Comparison of ENCODE assay signal across 18 cellular contexts in the genomic region with DNA sequence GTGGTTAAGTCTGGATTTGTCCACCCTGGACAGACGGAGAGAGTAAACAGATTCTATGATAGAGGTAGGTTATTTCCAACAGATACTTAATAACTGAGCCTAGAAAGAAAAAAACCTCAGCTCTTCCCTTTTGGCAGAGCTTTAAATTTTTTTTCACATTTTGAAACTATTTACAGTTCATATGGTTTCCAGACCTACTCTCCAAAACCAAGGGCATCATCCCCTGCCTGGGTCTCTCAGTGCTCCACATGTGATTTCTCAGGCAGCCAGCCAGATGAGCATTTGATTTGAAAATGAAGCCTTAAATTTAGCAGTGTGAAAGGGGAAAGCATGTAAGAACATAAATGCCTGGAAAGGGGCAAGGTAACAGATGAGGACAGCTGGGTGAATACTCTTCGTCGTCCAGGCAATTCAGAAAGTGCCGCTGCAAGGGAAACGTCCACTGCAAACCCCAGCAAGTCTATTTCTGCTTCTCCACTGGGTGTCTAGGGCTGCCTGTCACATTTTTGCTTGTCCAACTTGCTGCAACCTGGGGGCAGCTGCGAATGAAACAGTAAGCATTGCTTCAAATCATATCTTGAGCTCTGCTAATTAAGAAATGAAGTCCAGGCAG.
A peak's percentile ranks its signal among the peaks of the same experiment; 100 is the strongest.
DNase-seq lines count a peak whose midpoint lies in the region; ATAC-seq and TF ChIP-seq lines count a peak whose summit lies in the region.
"Had no signal": no experiment of that assay in that cellular context is flagged by ENCODE, and none has a peak within 500 bp of the region (broad histone marks: within the 10 kb centered on the region; RNA-seq: fewer than 3 reads in every experiment).

No MANE protein-coding gene starts in this region.

- H3K14ac ChIP-seq in mesenchymal stem cell (ENCODE audit: low read length in 2 of 2): no peak overlapping the region

- H3K4me1 ChIP-seq in endocrine pancreas (ENCODE audit: control insufficient read depth, insufficient read depth, low read length): no peaks in the 10 kb centered on the region
- no peaks in the 10 kb centered on the region for H3K4me1 ChIP-seq in mesenchymal stem cell (ENCODE audit: control insufficient read depth, insufficient read depth, low read depth, low read length)
- no peaks in the 10 kb centered on the region for H3K4me1 ChIP-seq in testis
- H3K4me1 ChIP-seq: BLaER1 treated with 17β-estradiol and CSF1 and Interleukin-3, amounts not matched to agents 10 nM and 100 nM had no signal

- H3K79me1 ChIP-seq in mesenchymal stem cell (replicated peaks; ENCODE audit: low read length, poor library complexity, severe bottlenecking): no peaks in the 10 kb centered on the region

- no peak overlapping the region for H2BK15ac ChIP-seq in mesenchymal stem cell (ENCODE audit: low read depth, poor library complexity, severe bottlenecking)

- no peak overlapping the region for H2BK120ac ChIP-seq in mesenchymal stem cell (ENCODE audit: low read depth, low read length)

- H3K4me3 ChIP-seq in endocrine pancreas (ENCODE audit: control insufficient read depth, insufficient read depth, low read length): peak overlapping the region; percentile 7
- H3K4me3 ChIP-seq in mesenchymal stem cell (ENCODE audit: insufficient read depth in 1 of 2, low read depth in 1 of 2, low read length in 2 of 2): no peak overlapping the region
- no peak overlapping the region for H3K4me3 ChIP-seq in testis
- H3K4me3 ChIP-seq: BLaER1 treated with 17β-estradiol and CSF1 and Interleukin-3, amounts not matched to agents 10 nM and 100 nM; tibial nerve had no signal

- TF ChIP-seq CTCF in testis (IDR thresholded peaks at IDR 0.05): no peak

- no peak overlapping the region for H2AFZ ChIP-seq in mesenchymal stem cell (ENCODE audit: low read depth, low read length)

- no peak for TF ChIP-seq POLR2A in testis (IDR thresholded peaks at IDR 0.05)

- no peak overlapping the region for H3K9ac ChIP-seq in endocrine pancreas (ENCODE audit: control insufficient read depth, insufficient read depth, low read length)
- peak overlapping the region; percentile 66 for H3K9ac ChIP-seq in mesenchymal stem cell (ENCODE audit: low read length)
- H3K9ac ChIP-seq: BLaER1 treated with 17β-estradiol and CSF1 and Interleukin-3, amounts not matched to agents 10 nM and 100 nM had no signal

- intact Hi-C loops in Right ventricle myocardium inferior (cut with DNase I): no loop called here
- intact Hi-C loops in left ventricle myocardium superior (cut with micrococcal nuclease): no loop called here
- intact Hi-C loops in testis (cut with DNase I; ENCODE audit: low total_unique reads): no loop called here

- no peak overlapping the region for H3K23ac ChIP-seq in mesenchymal stem cell (ENCODE audit: low read length in 2 of 2)

- no peak overlapping the region for H3K27ac ChIP-seq in mesenchymal stem cell (ENCODE audit: low read length, poor library complexity, severe bottlenecking)
- H3K27ac ChIP-seq in testis: no peak overlapping the region
- H3K27ac ChIP-seq: BLaER1 treated with 17β-estradiol and CSF1 and Interleukin-3, amounts not matched to agents 10 nM and 100 nM; tibial nerve had no signal

- 93% methylated on average over 6 of the region's 6 CpGs for WGBS in mesenchymal stem cell
- WGBS in testis, 2 donors: 47 to 68% methylated on average over 6 of the region's 6 CpGs

- no peak overlapping the region for H2BK5ac ChIP-seq in mesenchymal stem cell (ENCODE audit: low read depth, low read length, poor library complexity, severe bottlenecking)

- no peaks in the 10 kb centered on the region for H3K9me3 ChIP-seq in endocrine pancreas (ENCODE audit: control insufficient read depth, low read length)
- no peaks in the 10 kb centered on the region for H3K9me3 ChIP-seq in mesenchymal stem cell (ENCODE audit: control insufficient read depth, low read length)
- no peaks in the 10 kb centered on the region for H3K9me3 ChIP-seq in testis
- H3K9me3 ChIP-seq: BLaER1 treated with 17β-estradiol and CSF1 and Interleukin-3, amounts not matched to agents 10 nM and 100 nM; tibial nerve had no signal

- no peak overlapping the region for H3K18ac ChIP-seq in mesenchymal stem cell (ENCODE audit: low read depth in 1 of 2, low read length in 2 of 2)

- DNase-seq in Right ventricle myocardium inferior (ENCODE audit: missing footprints): no peak
- DNase-seq in left ventricle myocardium superior: no peak
- no peak for DNase-seq in mesenchymal stem cell
- DNase-seq in testis: peak; percentile 29
- DNase-seq in iPS-NIHi7 (ENCODE audit: extremely low spot score): no peak
- DNase-seq: 8988T; glutamatergic neuron; NCI-H1436 treated with DMSO at 0.1 percent for 48 hours; NCI-H510A; small intestine; stimulated activated naive CD4-positive, alpha-beta T cell treated with Interleukin-2 at 50 U/mL for 16 hours had no signal

- no peak overlapping the region for H4K91ac ChIP-seq in mesenchymal stem cell (ENCODE audit: low read length)

- H2BK12ac ChIP-seq in mesenchymal stem cell (ENCODE audit: low read length in 2 of 2): no peak overlapping the region

- no peak overlapping the region for H2AK5ac ChIP-seq in mesenchymal stem cell (ENCODE audit: low read length, severe bottlenecking)

- no peak overlapping the region for H3K4ac ChIP-seq in mesenchymal stem cell (ENCODE audit: low read depth in 1 of 2, low read length in 2 of 2)

- ATAC-seq in Right ventricle myocardium inferior (peak; percentile 34), left ventricle myocardium superior (no peak), HG03135 (IDR thresholded peaks at IDR 0.05; ENCODE audit: unreplicated experiment) (no peak), HG03520 (IDR thresholded peaks at IDR 0.05; ENCODE audit: unreplicated experiment) (no peak)
- ATAC-seq: activated T-helper 17 cell treated with anti-CD3 and anti-CD28 coated beads, Interleukin-2, amount 50 U/mL, for 72 hours; Panc1 had no signal

- H3K36me3 ChIP-seq in endocrine pancreas (ENCODE audit: control insufficient read depth, insufficient read depth, low read length): no peaks in the 10 kb centered on the region
- H3K36me3 ChIP-seq in mesenchymal stem cell (ENCODE audit: control insufficient read depth in 1 of 2, insufficient read depth in 2 of 2, low read depth in 1 of 2, low read length in 2 of 2): no peaks in the 10 kb centered on the region
- H3K36me3 ChIP-seq in testis (ENCODE audit: low read depth, missing control alignments): no peaks in the 10 kb centered on the region
- H3K36me3 ChIP-seq: tibial nerve had no signal

- H4K8ac ChIP-seq in mesenchymal stem cell (ENCODE audit: low read length): no peak overlapping the region

- H3K27me3 ChIP-seq in endocrine pancreas (ENCODE audit: control insufficient read depth, insufficient read depth, low read length) (no peaks in the 10 kb centered on the region), mesenchymal stem cell (ENCODE audit: control insufficient read depth in 1 of 2, insufficient read depth in 1 of 2, low read length in 2 of 2) (peaks cover 0 to 8% of the 10 kb centered on the region in 2 experiments), testis (no peaks in the 10 kb centered on the region)
- H3K27me3 ChIP-seq: BLaER1 treated with 17β-estradiol and CSF1 and Interleukin-3, amounts not matched to agents 10 nM and 100 nM; tibial nerve had no signal

- no peak overlapping the region for H3K4me2 ChIP-seq in mesenchymal stem cell (ENCODE audit: low read length, poor library complexity, severe bottlenecking)
- H3K4me2 ChIP-seq: BLaER1 treated with 17β-estradiol and CSF1 and Interleukin-3, amounts not matched to agents 10 nM and 100 nM had no signal
